ENCODE assay signal across 24 cellular contexts in genomic region chr22:47620391-47620790, GRCh38.
"Had no signal": no experiment of that assay in that cellular context is flagged by ENCODE, and none has a peak within 500 bp of the region (broad histone marks: within the 10 kb centered on the region; RNA-seq: fewer than 3 reads in every experiment).

No MANE protein-coding gene starts in this region.

- H3K27me3 ChIP-seq: neural progenitor cell, pancreas, right lobe of liver, transverse colon had no signal

- H3K4me3 ChIP-seq: gastrocnemius medialis, heart right ventricle, left lung, lower lobe of right lung, neural progenitor cell, pancreas, prostate gland, right lobe of liver, thoracic aorta, transverse colon had no signal

- H3K4me1 Mint-ChIP-seq: memory B cell; stimulated activated naive B cell treated with anti-CD40 and anti-IgM and Interleukin-4, amounts not matched to agents 10 μg/mL and 1 μg/mL and 100 μg/mL, for 72 hours; stimulated activated naive CD8-positive, alpha-beta T cell treated with anti-CD3 and anti-CD28 coated beads, Interleukin-15, amount 100 ng/mL, for 72 hours had no signal

- H3K27ac ChIP-seq: gastrocnemius medialis, heart right ventricle, left lung, lower lobe of right lung, neural progenitor cell, pancreas, prostate gland, right lobe of liver, thoracic aorta, transverse colon had no signal

- ATAC-seq: esophagus mucosa; gastrocnemius medialis; heart right ventricle; left lung; lower lobe of right lung; natural killer cell treated with Interleukin-12 subunit alpha and Interleukin-12 subunit beta and Interleukin-15 and Interleukin-18, amount 100 ng/mL, for 72 hours; pancreas; stimulated activated naive B cell treated with anti-CD40 and anti-IgM and Interleukin-4, amounts not matched to agents 10 μg/mL and 1 μg/mL and 100 μg/mL, for 72 hours; stimulated activated naive CD8-positive, alpha-beta T cell treated with anti-CD3 and anti-CD28 coated beads, Interleukin-15, amount 100 ng/mL, for 72 hours had no signal

- H3K9me3 ChIP-seq: gastrocnemius medialis, heart right ventricle, lower lobe of right lung, pancreas, prostate gland, right lobe of liver, thoracic aorta, transverse colon had no signal

- H3K9me3 Mint-ChIP-seq: memory B cell; natural killer cell treated with Interleukin-12 subunit alpha and Interleukin-12 subunit beta and Interleukin-15 and Interleukin-18, amount 100 ng/mL, for 72 hours; stimulated activated naive B cell treated with anti-CD40 and anti-IgM and Interleukin-4, amounts not matched to agents 10 μg/mL and 1 μg/mL and 100 μg/mL, for 72 hours; stimulated activated naive CD8-positive, alpha-beta T cell treated with anti-CD3 and anti-CD28 coated beads, Interleukin-15, amount 100 ng/mL, for 72 hours had no signal

- DNase-seq: cerebellar nuclear complex; dermis blood vessel endothelial cell; effector CD8-positive, alpha-beta T cell; gastrocnemius medialis; heart right ventricle; islet precursor cell; left lung; lower lobe of right lung; midbrain; occipital lobe; right lobe of liver; stimulated activated CD4-positive, alpha-beta T cell treated with anti-CD3 and anti-CD28 coated beads, Interleukin-2, amount 100 ng/mL, for 24 hours; stimulated activated CD4-positive, alpha-beta T cell treated with anti-CD3 and anti-CD28 coated beads, Interleukin-4, amount 100 ng/mL, for 4 hours; stimulated activated naive B cell treated with anti-CD40 and anti-IgM and Interleukin-4, amounts not matched to agents 10 μg/mL and 1 μg/mL and 100 μg/mL, for 72 hours; stimulated activated naive CD8-positive, alpha-beta T cell treated with anti-CD3 and anti-CD28 coated beads, Interleukin-15, amount 100 ng/mL, for 72 hours; substantia nigra; transverse colon had no signal

- H3K36me3 Mint-ChIP-seq: memory B cell; natural killer cell treated with Interleukin-12 subunit alpha and Interleukin-12 subunit beta and Interleukin-15 and Interleukin-18, amount 100 ng/mL, for 72 hours; neural progenitor cell; stimulated activated naive B cell treated with anti-CD40 and anti-IgM and Interleukin-4, amounts not matched to agents 10 μg/mL and 1 μg/mL and 100 μg/mL, for 72 hours had no signal

- H3K4me1 ChIP-seq: gastrocnemius medialis, heart right ventricle, left lung, lower lobe of right lung, neural progenitor cell, pancreas, prostate gland, right lobe of liver, transverse colon had no signal

- H3K36me3 ChIP-seq: gastrocnemius medialis, heart right ventricle, left lung, lower lobe of right lung, neural progenitor cell, pancreas, prostate gland, right lobe of liver, thoracic aorta, transverse colon had no signal

- H3K27ac Mint-ChIP-seq: memory B cell; natural killer cell treated with Interleukin-12 subunit alpha and Interleukin-12 subunit beta and Interleukin-15 and Interleukin-18, amount 100 ng/mL, for 72 hours; neural progenitor cell; stimulated activated naive B cell treated with anti-CD40 and anti-IgM and Interleukin-4, amounts not matched to agents 10 μg/mL and 1 μg/mL and 100 μg/mL, for 72 hours; stimulated activated naive CD8-positive, alpha-beta T cell treated with anti-CD3 and anti-CD28 coated beads, Interleukin-15, amount 100 ng/mL, for 72 hours had no signal

- H3K4me3 Mint-ChIP-seq: memory B cell; natural killer cell treated with Interleukin-12 subunit alpha and Interleukin-12 subunit beta and Interleukin-15 and Interleukin-18, amount 100 ng/mL, for 72 hours; neural progenitor cell; stimulated activated naive B cell treated with anti-CD40 and anti-IgM and Interleukin-4, amounts not matched to agents 10 μg/mL and 1 μg/mL and 100 μg/mL, for 72 hours; stimulated activated naive CD8-positive, alpha-beta T cell treated with anti-CD3 and anti-CD28 coated beads, Interleukin-15, amount 100 ng/mL, for 72 hours had no signal

- H3K9ac ChIP-seq: neural progenitor cell had no signal
